Comparison of ENCODE assay signal across 1 cellular context in the genomic region with DNA sequence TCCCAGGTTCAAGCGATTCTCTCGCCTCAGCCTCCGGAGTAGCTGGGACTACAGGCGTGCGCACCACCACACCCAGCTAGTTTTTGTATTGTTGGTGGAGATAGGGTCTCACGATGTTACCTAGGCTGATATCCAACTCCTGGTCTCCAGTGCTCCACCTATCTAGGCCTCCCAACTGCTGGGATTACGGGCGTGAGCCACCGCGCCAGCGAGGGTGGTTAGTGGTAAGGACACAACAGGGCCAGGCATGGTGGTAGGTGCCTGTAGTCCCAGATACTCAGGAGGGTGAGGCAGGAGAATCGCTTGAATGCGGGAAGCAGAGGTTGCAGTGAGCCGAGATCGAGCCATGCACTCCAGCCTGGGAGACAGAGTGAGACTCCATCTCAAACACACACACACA.
TF ChIP-seq lines count a peak whose summit lies in the region.

No MANE protein-coding gene starts in this region.

TF ChIP-seq in K562, 482 proteins besides CTCF, POLR2A, EP300 and RAD21:
- TF ChIP-seq SRSF7 (optimal IDR thresholded peaks at IDR 0.05; ENCODE audit: low read depth, low read length) (no peak), HNRNPLL (IDR thresholded peaks at IDR 0.05; ENCODE audit: low read depth, low read length, poor library complexity, severe bottlenecking) (no peak), CHD1 (IDR thresholded peaks at IDR 0.05; ENCODE audit: low read length) (no peak), PRMT5 (CRISPR knock-in tag; IDR thresholded peaks at IDR 0.05) (no peak), HDAC2 (IDR thresholded peaks at IDR 0.05) (no peak), PPARD (CRISPR knock-in tag; IDR thresholded peaks at IDR 0.05) (no peak), KLF13 (tag; IDR thresholded peaks at IDR 0.05; ENCODE audit: borderline replicate concordance, low read depth) (no peak), ZNF644 (tag; IDR thresholded peaks at IDR 0.05; ENCODE audit: low read depth) (no peak), ELF2 (CRISPR knock-in tag; IDR thresholded peaks at IDR 0.05) (no peak), SRSF9 (IDR thresholded peaks at IDR 0.05; ENCODE audit: borderline replicate concordance, low read depth, low read length) (no peak), NONO (IDR thresholded peaks at IDR 0.05; ENCODE audit: low read depth in 2 of 2, low read length in 1 of 2) (no peak), ZNF77 (CRISPR knock-in tag; IDR thresholded peaks at IDR 0.05) (no peak), TEAD1 (CRISPR knock-in tag; IDR thresholded peaks at IDR 0.05) (no peak), NBN (IDR thresholded peaks at IDR 0.05; ENCODE audit: low read depth) (no peak), MNT (conservative IDR thresholded peaks at IDR 0.05) (no peak), ARHGAP35 (IDR thresholded peaks at IDR 0.05; ENCODE audit: partially characterized antibody) (no peak), ZSCAN32 (CRISPR knock-in tag; IDR thresholded peaks at IDR 0.05) (no peak), WHSC1 (IDR thresholded peaks at IDR 0.05; ENCODE audit: low read length) (no peak), SMARCE1 (IDR thresholded peaks at IDR 0.05) (no peak)
- TF ChIP-seq, protein P1, sequence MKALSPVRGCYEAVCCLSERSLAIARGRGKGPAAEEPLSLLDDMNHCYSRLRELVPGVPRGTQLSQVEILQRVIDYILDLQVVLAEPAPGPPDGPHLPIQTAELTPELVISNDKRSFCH (CRISPR knock-in tag; IDR thresholded peaks at IDR 0.05): no peak
- TF ChIP-seq, protein P1 (tag; IDR thresholded peaks at IDR 0.05): no peak
